ENCODE assay signal across 2 cellular contexts in the genomic region with DNA sequence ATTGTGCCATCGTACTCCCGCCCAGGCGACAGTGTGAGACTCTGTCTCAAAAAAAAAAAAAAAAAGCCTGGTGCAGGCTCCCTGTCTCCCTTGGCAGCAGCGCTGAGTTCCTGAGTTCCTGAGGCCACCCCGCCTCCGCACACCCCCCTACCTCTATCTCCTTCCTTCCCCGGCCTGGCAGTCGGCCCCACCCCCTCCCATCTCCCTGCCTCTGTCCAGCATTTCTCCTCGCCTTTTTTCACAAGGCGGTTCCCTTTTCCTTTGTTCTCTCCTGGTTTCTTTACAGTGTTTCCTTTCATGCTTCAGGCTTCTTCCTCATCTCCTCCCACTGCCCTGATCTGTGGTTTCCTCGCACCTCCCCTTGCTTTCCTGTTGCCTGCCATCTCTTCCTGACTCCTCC.
TF ChIP-seq lines count a peak whose summit lies in the region.

No MANE protein-coding gene starts in this region.

TF ChIP-seq in SK-N-SH, 30 proteins besides CTCF, POLR2A, EP300 and RAD21 (continued from another document):
- TF ChIP-seq, protein P1, sequence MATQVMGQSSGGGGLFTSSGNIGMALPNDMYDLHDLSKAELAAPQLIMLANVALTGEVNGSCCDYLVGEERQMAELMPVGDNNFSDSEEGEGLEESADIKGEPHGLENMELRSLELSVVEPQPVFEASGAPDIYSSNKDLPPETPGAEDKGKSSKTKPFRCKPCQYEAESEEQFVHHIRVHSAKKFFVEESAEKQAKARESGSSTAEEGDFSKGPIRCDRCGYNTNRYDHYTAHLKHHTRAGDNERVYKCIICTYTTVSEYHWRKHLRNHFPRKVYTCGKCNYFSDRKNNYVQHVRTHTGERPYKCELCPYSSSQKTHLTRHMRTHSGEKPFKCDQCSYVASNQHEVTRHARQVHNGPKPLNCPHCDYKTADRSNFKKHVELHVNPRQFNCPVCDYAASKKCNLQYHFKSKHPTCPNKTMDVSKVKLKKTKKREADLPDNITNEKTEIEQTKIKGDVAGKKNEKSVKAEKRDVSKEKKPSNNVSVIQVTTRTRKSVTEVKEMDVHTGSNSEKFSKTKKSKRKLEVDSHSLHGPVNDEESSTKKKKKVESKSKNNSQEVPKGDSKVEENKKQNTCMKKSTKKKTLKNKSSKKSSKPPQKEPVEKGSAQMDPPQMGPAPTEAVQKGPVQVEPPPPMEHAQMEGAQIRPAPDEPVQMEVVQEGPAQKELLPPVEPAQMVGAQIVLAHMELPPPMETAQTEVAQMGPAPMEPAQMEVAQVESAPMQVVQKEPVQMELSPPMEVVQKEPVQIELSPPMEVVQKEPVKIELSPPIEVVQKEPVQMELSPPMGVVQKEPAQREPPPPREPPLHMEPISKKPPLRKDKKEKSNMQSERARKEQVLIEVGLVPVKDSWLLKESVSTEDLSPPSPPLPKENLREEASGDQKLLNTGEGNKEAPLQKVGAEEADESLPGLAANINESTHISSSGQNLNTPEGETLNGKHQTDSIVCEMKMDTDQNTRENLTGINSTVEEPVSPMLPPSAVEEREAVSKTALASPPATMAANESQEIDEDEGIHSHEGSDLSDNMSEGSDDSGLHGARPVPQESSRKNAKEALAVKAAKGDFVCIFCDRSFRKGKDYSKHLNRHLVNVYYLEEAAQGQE (IDR thresholded peaks at IDR 0.05; ENCODE audit: low read depth, low read length), result peak; percentile 93

TF ChIP-seq in HEK293T, 16 proteins besides CTCF, POLR2A, EP300 and RAD21 (continued from another document):
- TF ChIP-seq PKNOX1 (IDR thresholded peaks at IDR 0.05) (no peak), BHLHE40 (IDR thresholded peaks at IDR 0.05; ENCODE audit: borderline replicate concordance) (no peak), HDGF (IDR thresholded peaks at IDR 0.05; ENCODE audit: borderline replicate concordance) (no peak), L3MBTL2 (conservative IDR thresholded peaks at IDR 0.05) (no peak), FOXM1 (IDR thresholded peaks at IDR 0.05; ENCODE audit: borderline replicate concordance) (no peak), ARNT (IDR thresholded peaks at IDR 0.05) (no peak)
